Comparison of ENCODE assay signal across 20 cellular contexts in the genomic region with DNA sequence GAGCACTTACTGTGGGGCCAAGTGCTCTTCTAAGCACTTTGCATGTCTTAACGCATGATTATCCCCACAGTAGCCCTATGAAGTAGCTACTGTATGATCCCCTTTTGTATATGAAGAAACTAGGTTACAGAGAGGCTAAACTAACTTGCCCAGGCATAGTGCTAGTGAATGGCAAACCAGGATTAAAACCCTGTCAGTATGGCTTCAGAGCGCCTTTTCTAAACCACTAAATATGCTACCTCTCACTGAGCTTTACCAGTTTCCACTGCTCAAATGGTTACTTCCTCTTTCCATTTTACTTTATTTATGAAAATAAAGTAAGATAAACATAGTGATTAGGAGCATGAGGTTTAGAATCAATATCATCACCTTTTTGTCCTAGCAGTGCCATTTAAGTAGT.
DNase-seq lines count a peak whose midpoint lies in the region; ATAC-seq and TF ChIP-seq lines count a peak whose summit lies in the region.
"Had no signal": no experiment of that assay in that cellular context is flagged by ENCODE, and none has a peak within 500 bp of the region (broad histone marks: within the 10 kb centered on the region; RNA-seq: fewer than 3 reads in every experiment).

No MANE protein-coding gene starts in this region.

- no peak overlapping the region for H3K4me2 ChIP-seq in osteoblast (ENCODE audit: insufficient read depth, low read length)

- peaks cover 12% of the 10 kb centered on the region for H3K4me1 Mint-ChIP-seq in memory B cell

- no peaks in the 10 kb centered on the region for H3K79me2 ChIP-seq in osteoblast (ENCODE audit: insufficient read depth, low read length)

- H2AFZ ChIP-seq in osteoblast (ENCODE audit: low read length): no peak overlapping the region

- no peaks in the 10 kb centered on the region for H3K27me3 Mint-ChIP-seq in memory B cell
- H3K27me3 Mint-ChIP-seq: natural killer cell treated with Interleukin-12 subunit alpha and Interleukin-12 subunit beta and Interleukin-15 and Interleukin-18, amount 100 ng/mL, for 72 hours had no signal

- no peak overlapping the region for H3K4me3 Mint-ChIP-seq in memory B cell
- H3K4me3 Mint-ChIP-seq: natural killer cell treated with Interleukin-12 subunit alpha and Interleukin-12 subunit beta and Interleukin-15 and Interleukin-18, amount 100 ng/mL, for 72 hours had no signal

- peaks cover 2% of the 10 kb centered on the region for H3K36me3 Mint-ChIP-seq in memory B cell

- peaks cover 7% of the 10 kb centered on the region for H3K4me1 ChIP-seq in osteoblast (ENCODE audit: insufficient read depth, low read length)

- H3K27me3 ChIP-seq in osteoblast (ENCODE audit: insufficient read depth, low read length): no peaks in the 10 kb centered on the region
- H3K27me3 ChIP-seq: gastroesophageal sphincter, thyroid gland had no signal

- no peak for TF ChIP-seq CTCF in osteoblast (IDR thresholded peaks at IDR 0.05; ENCODE audit: extremely low read depth, low read depth, low read length)

- no peak overlapping the region for H3K27ac Mint-ChIP-seq in memory B cell
- H3K27ac Mint-ChIP-seq: natural killer cell treated with Interleukin-12 subunit alpha and Interleukin-12 subunit beta and Interleukin-15 and Interleukin-18, amount 100 ng/mL, for 72 hours had no signal

- H4K20me1 ChIP-seq in osteoblast (ENCODE audit: insufficient read depth, low read length): no peaks in the 10 kb centered on the region

- no peak overlapping the region for H3K4me3 ChIP-seq in osteoblast (ENCODE audit: insufficient read depth, low read length)
- H3K4me3 ChIP-seq: gastroesophageal sphincter, thyroid gland had no signal

- ATAC-seq in GM18867 (IDR thresholded peaks at IDR 0.05; ENCODE audit: unreplicated experiment) (peak; percentile 75), GM21390 (IDR thresholded peaks at IDR 0.05; ENCODE audit: unreplicated experiment) (peak; percentile 71), HG03521 (IDR thresholded peaks at IDR 0.05; ENCODE audit: unreplicated experiment) (peak; percentile 49), memory B cell (ENCODE audit: low read depth) (peak; percentile 50)
- ATAC-seq: esophagus mucosa; gastroesophageal sphincter; HCT116; natural killer cell treated with Interleukin-12 subunit alpha and Interleukin-12 subunit beta and Interleukin-15 and Interleukin-18, amount 100 ng/mL, for 72 hours had no signal

- no peaks in the 10 kb centered on the region for H3K9me3 Mint-ChIP-seq in memory B cell
- H3K9me3 Mint-ChIP-seq: natural killer cell treated with Interleukin-12 subunit alpha and Interleukin-12 subunit beta and Interleukin-15 and Interleukin-18, amount 100 ng/mL, for 72 hours had no signal

- DNase-seq in memory B cell (ENCODE audit: low spot score in 2 of 2): no peak
- no peak for DNase-seq in stimulated activated CD4-positive, alpha-beta T cell treated with anti-CD3 and anti-CD28 coated beads, Interleukin-2, amount 100 ng/mL, for 24 hours
- no peak for DNase-seq in COR-L47 (lab: John Stamatoyannopoulos, UW)
- no peak for DNase-seq in osteoblast (ENCODE audit: insufficient read length, low spot score, missing footprints)
- DNase-seq: activated CD4-positive, alpha-beta T cell treated with anti-CD3 and anti-CD28 coated beads, Interleukin-2, amount 50 U/mL, for 4 hours; activated naive CD4-positive, alpha-beta T cell; activated T-cell treated with anti-CD3 and anti-CD28 coated beads for 4 hours; EL; NCI-H526 treated with DMSO at 0.1 percent for 48 hours; posterior cingulate gyrus; SHP77 treated with DMSO at 0.1 percent for 48 hours; stimulated activated naive CD4-positive, alpha-beta T cell treated with Interleukin-2 at 50 U/mL for 16 hours; thyroid gland had no signal

- H3K9me3 ChIP-seq in osteoblast (ENCODE audit: low read depth, low read length): no peaks in the 10 kb centered on the region
- H3K9me3 ChIP-seq: gastroesophageal sphincter, thyroid gland had no signal

- peaks cover 5% of the 10 kb centered on the region for H3K36me3 ChIP-seq in osteoblast (ENCODE audit: insufficient read depth, low read length)

- no peak overlapping the region for H3K27ac ChIP-seq in osteoblast (ENCODE audit: low read depth, low read length)
- H3K27ac ChIP-seq: gastroesophageal sphincter, thyroid gland had no signal
